ENCODE assay signal across 1 cellular context in genomic region chr9:97387936-97388684, GRCh38.
TF ChIP-seq lines count a peak whose summit lies in the region.

No MANE protein-coding gene starts in this region.

TF ChIP-seq in HepG2, 621 proteins besides CTCF, POLR2A, EP300 and RAD21 (continues in another document):
- TF ChIP-seq ZNF468 (CRISPR knock-in tag; IDR thresholded peaks at IDR 0.05) (no peak), E2F2 (CRISPR knock-in tag; IDR thresholded peaks at IDR 0.05; ENCODE audit: borderline replicate concordance) (no peak), HOXD1 (CRISPR knock-in tag; IDR thresholded peaks at IDR 0.05) (no peak), ZNF782 (CRISPR knock-in tag; IDR thresholded peaks at IDR 0.05; ENCODE audit: borderline replicate concordance) (no peak), HOXA9 (CRISPR knock-in tag; IDR thresholded peaks at IDR 0.05; ENCODE audit: borderline replicate concordance) (no peak), ZNF747 (CRISPR knock-in tag; IDR thresholded peaks at IDR 0.05; ENCODE audit: borderline replicate concordance) (no peak), CBX1 (IDR thresholded peaks at IDR 0.05; ENCODE audit: low read depth) (no peak), PAF1 (CRISPR knock-in tag; IDR thresholded peaks at IDR 0.05) (no peak), ZNF232 (CRISPR knock-in tag; IDR thresholded peaks at IDR 0.05; ENCODE audit: borderline replicate concordance) (no peak), HHEX (CRISPR knock-in tag; IDR thresholded peaks at IDR 0.05) (no peak), ZNF101 (CRISPR knock-in tag; IDR thresholded peaks at IDR 0.05; ENCODE audit: borderline replicate concordance, low read depth) (no peak), SCMH1 (CRISPR knock-in tag; IDR thresholded peaks at IDR 0.05; ENCODE audit: borderline replicate concordance) (no peak), TOE1 (CRISPR knock-in tag; IDR thresholded peaks at IDR 0.05) (no peak), PRDM4 (CRISPR knock-in tag; IDR thresholded peaks at IDR 0.05; ENCODE audit: borderline replicate concordance) (no peak), KAT2B (IDR thresholded peaks at IDR 0.05; ENCODE audit: borderline replicate concordance, low read depth, low read length) (no peak), KDM5B (CRISPR knock-in tag; IDR thresholded peaks at IDR 0.05; ENCODE audit: borderline replicate concordance) (no peak), HNRNPH1 (optimal IDR thresholded peaks at IDR 0.05; ENCODE audit: low read depth, low read length) (no peak), HNRNPL (IDR thresholded peaks at IDR 0.05; ENCODE audit: low read depth, low read length) (0 out of 2 replicates have a peak, but pooled peaks have one; percentile 19), ZNF407 (CRISPR knock-in tag; IDR thresholded peaks at IDR 0.05; ENCODE audit: not compliant biosample characterization) (no peak), ZNF530 (CRISPR knock-in tag; IDR thresholded peaks at IDR 0.05; ENCODE audit: low read depth) (no peak), ZNF746 (CRISPR knock-in tag; IDR thresholded peaks at IDR 0.05) (no peak), NAIF1 (CRISPR knock-in tag; IDR thresholded peaks at IDR 0.05; ENCODE audit: borderline replicate concordance) (no peak), POLR2AphosphoS5 (IDR thresholded peaks at IDR 0.05; ENCODE audit: low read depth, low read length) (peak; percentile 57; the same call in 1 of the 2 replicates), TFDP1 (CRISPR knock-in tag; IDR thresholded peaks at IDR 0.05; ENCODE audit: borderline replicate concordance) (no peak; the same call in 1 of the 2 replicates), TSC22D2 (CRISPR knock-in tag; IDR thresholded peaks at IDR 0.05; ENCODE audit: borderline replicate concordance) (no peak), ZSCAN29 (CRISPR knock-in tag; conservative IDR thresholded peaks at IDR 0.05) (no peak), PATZ1 (CRISPR knock-in tag; IDR thresholded peaks at IDR 0.05) (peak; percentile 44; the same call in 1 of the 2 replicates), ZNF441 (CRISPR knock-in tag; IDR thresholded peaks at IDR 0.05; ENCODE audit: borderline replicate concordance) (no peak), MAFF (IDR thresholded peaks at IDR 0.05; ENCODE audit: low read depth, low read length) (no peak), ZNF644 (CRISPR knock-in tag; IDR thresholded peaks at IDR 0.05; ENCODE audit: low read depth) (no peak), ZUFSP (CRISPR knock-in tag; IDR thresholded peaks at IDR 0.05; ENCODE audit: borderline replicate concordance) (no peak)
- TF ChIP-seq, protein P1, sequence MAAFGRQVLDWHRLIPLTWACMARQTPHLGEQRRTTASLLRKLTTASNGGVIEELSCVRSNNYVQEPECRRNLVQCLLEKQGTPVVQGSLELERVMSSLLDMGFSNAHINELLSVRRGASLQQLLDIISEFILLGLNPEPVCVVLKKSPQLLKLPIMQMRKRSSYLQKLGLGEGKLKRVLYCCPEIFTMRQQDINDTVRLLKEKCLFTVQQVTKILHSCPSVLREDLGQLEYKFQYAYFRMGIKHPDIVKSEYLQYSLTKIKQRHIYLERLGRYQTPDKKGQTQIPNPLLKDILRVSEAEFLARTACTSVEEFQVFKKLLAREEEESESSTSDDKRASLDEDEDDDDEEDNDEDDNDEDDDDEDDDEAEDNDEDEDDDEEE (CRISPR knock-in tag; IDR thresholded peaks at IDR 0.05) = no peak
- TF ChIP-seq, protein P2, sequence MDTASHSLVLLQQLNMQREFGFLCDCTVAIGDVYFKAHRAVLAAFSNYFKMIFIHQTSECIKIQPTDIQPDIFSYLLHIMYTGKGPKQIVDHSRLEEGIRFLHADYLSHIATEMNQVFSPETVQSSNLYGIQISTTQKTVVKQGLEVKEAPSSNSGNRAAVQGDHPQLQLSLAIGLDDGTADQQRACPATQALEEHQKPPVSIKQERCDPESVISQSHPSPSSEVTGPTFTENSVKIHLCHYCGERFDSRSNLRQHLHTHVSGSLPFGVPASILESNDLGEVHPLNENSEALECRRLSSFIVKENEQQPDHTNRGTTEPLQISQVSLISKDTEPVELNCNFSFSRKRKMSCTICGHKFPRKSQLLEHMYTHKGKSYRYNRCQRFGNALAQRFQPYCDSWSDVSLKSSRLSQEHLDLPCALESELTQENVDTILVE (CRISPR knock-in tag; IDR thresholded peaks at IDR 0.05) = no peak
- TF ChIP-seq, protein P3, sequence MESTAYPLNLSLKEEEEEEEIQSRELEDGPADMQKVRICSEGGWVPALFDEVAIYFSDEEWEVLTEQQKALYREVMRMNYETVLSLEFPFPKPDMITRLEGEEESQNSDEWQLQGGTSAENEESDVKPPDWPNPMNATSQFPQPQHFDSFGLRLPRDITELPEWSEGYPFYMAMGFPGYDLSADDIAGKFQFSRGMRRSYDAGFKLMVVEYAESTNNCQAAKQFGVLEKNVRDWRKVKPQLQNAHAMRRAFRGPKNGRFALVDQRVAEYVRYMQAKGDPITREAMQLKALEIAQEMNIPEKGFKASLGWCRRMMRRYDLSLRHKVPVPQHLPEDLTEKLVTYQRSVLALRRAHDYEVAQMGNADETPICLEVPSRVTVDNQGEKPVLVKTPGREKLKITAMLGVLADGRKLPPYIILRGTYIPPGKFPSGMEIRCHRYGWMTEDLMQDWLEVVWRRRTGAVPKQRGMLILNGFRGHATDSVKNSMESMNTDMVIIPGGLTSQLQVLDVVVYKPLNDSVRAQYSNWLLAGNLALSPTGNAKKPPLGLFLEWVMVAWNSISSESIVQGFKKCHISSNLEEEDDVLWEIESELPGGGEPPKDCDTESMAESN (CRISPR knock-in tag; conservative IDR thresholded peaks at IDR 0.05) = no peak
- TF ChIP-seq, protein P4, sequence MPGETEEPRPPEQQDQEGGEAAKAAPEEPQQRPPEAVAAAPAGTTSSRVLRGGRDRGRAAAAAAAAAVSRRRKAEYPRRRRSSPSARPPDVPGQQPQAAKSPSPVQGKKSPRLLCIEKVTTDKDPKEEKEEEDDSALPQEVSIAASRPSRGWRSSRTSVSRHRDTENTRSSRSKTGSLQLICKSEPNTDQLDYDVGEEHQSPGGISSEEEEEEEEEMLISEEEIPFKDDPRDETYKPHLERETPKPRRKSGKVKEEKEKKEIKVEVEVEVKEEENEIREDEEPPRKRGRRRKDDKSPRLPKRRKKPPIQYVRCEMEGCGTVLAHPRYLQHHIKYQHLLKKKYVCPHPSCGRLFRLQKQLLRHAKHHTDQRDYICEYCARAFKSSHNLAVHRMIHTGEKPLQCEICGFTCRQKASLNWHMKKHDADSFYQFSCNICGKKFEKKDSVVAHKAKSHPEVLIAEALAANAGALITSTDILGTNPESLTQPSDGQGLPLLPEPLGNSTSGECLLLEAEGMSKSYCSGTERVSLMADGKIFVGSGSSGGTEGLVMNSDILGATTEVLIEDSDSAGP (CRISPR knock-in tag; IDR thresholded peaks at IDR 0.05; ENCODE audit: borderline replicate concordance) = no peak
